28 cellular contexts compared by ENCODE assay signal in genomic region chr20:57759724-57760123, GRCh38.
"Had no signal": no experiment of that assay in that cellular context is flagged by ENCODE, and none has a peak within 500 bp of the region (broad histone marks: within the 10 kb centered on the region; RNA-seq: fewer than 3 reads in every experiment).

No MANE protein-coding gene starts in this region.

- H3K36me3 Mint-ChIP-seq: activated naive CD4-positive, alpha-beta T cell treated with anti-CD3 and anti-CD28 coated beads, Interleukin-2, amount 50 U/mL, for 24 hours had no signal

- H3K4me1 Mint-ChIP-seq: activated naive CD4-positive, alpha-beta T cell treated with anti-CD3 and anti-CD28 coated beads, Interleukin-2, amount 50 U/mL, for 24 hours had no signal

- H3K27ac ChIP-seq: ascending aorta, body of pancreas, SJCRH30, WERI-Rb-1 had no signal

- ATAC-seq: activated CD4-positive, CD25-positive, alpha-beta regulatory T cell treated with anti-CD3 and anti-CD28 coated beads, Interleukin-2, amount 50 U/mL, for 24 hours; activated CD8-positive, alpha-beta T cell treated with anti-CD3 and anti-CD28 coated beads, Interleukin-2, amount 10 ng/mL, durations not matched to agents 7 days and 5 days; body of pancreas; Panc1 had no signal

- H3K27me3 ChIP-seq: ascending aorta, body of pancreas, SJCRH30 had no signal

- H3K9ac ChIP-seq: SK-N-SH had no signal

- DNase-seq: activated CD4-positive, alpha-beta T cell treated with anti-CD3 and anti-CD28 coated beads for 4 hours; activated CD8-positive, alpha-beta memory T cell treated with anti-CD3 and anti-CD28 coated beads, Interleukin-2, amount 50 U/mL, for 48 hours; activated CD8-positive, alpha-beta T cell treated with anti-CD3 and anti-CD28 coated beads, Interleukin-2, amount 10 ng/mL, durations not matched to agents 7 days and 5 days; activated effector memory CD4-positive, alpha-beta T cell treated with Interleukin-2 at 50 U/mL for 16 hours; activated naive CD4-positive, alpha-beta T cell; activated T-cell treated with anti-CD3 and anti-CD28 coated beads, Interleukin-2, amount 50 U/mL, for 24 hours; body of pancreas; Kasumi-1; NCI-H1105 treated with DMSO at 0.1 percent for 48 hours; NCI-H1436 treated with DMSO at 0.1 percent for 48 hours; NCI-H187; NCI-H2081; NCI-H510A treated with DMSO at 0.1 percent for 48 hours; NCI-H69; NK-92 treated with Interleukin-12 subunit alpha and Interleukin-12 subunit beta, amount 100 ng/mL, for 24 hours; OCI-M1; Right ventricle myocardium superior; RPMI8226; SK-N-SH; T-helper 1 cell; WERI-Rb-1 had no signal

- H3K9me3 Mint-ChIP-seq: activated naive CD4-positive, alpha-beta T cell treated with anti-CD3 and anti-CD28 coated beads, Interleukin-2, amount 50 U/mL, for 24 hours; activated T-helper 1 cell treated with anti-CD3 and anti-CD28 coated beads, Interleukin-12 subunit alpha, Interleukin-12 subunit beta, Interleukin-2, Interleukin-4 antibody, amounts not matched to agents 30 ng/mL and 10 ng/mL and 1 ng/mL, durations not matched to agents 14 hours and 24 hours and 36 hours had no signal

- H3K9me3 ChIP-seq: body of pancreas, SK-N-SH had no signal

- H3K4me1 ChIP-seq: ascending aorta, body of pancreas, SJCRH30 had no signal

- FAIRE-seq: bronchial epithelial cell had no signal

- H3K36me3 ChIP-seq: ascending aorta, SJCRH30, WERI-Rb-1 had no signal

- H3K4me3 Mint-ChIP-seq: activated CD8-positive, alpha-beta T cell treated with anti-CD3 and anti-CD28 coated beads, Interleukin-2, amount 10 ng/mL, durations not matched to agents 7 days and 5 days; activated naive CD4-positive, alpha-beta T cell treated with anti-CD3 and anti-CD28 coated beads, Interleukin-2, amount 50 U/mL, for 24 hours; activated T-cell treated with anti-CD3 and anti-CD28 coated beads, Interleukin-2, amount 50 U/mL, for 24 hours; activated T-helper 1 cell treated with anti-CD3 and anti-CD28 coated beads, Interleukin-12 subunit alpha, Interleukin-12 subunit beta, Interleukin-2, Interleukin-4 antibody, amounts not matched to agents 30 ng/mL and 10 ng/mL and 1 ng/mL, durations not matched to agents 14 hours and 24 hours and 36 hours had no signal

- H3K27ac Mint-ChIP-seq: activated CD8-positive, alpha-beta T cell treated with anti-CD3 and anti-CD28 coated beads, Interleukin-2, amount 10 ng/mL, durations not matched to agents 7 days and 5 days; activated naive CD4-positive, alpha-beta T cell treated with anti-CD3 and anti-CD28 coated beads, Interleukin-2, amount 50 U/mL, for 24 hours; activated T-cell treated with anti-CD3 and anti-CD28 coated beads, Interleukin-2, amount 50 U/mL, for 24 hours; activated T-helper 1 cell treated with anti-CD3 and anti-CD28 coated beads, Interleukin-12 subunit alpha, Interleukin-12 subunit beta, Interleukin-2, Interleukin-4 antibody, amounts not matched to agents 30 ng/mL and 10 ng/mL and 1 ng/mL, durations not matched to agents 14 hours and 24 hours and 36 hours had no signal

- H3K4me3 ChIP-seq: ascending aorta, body of pancreas, SJCRH30 had no signal
